In the genomic region with DNA sequence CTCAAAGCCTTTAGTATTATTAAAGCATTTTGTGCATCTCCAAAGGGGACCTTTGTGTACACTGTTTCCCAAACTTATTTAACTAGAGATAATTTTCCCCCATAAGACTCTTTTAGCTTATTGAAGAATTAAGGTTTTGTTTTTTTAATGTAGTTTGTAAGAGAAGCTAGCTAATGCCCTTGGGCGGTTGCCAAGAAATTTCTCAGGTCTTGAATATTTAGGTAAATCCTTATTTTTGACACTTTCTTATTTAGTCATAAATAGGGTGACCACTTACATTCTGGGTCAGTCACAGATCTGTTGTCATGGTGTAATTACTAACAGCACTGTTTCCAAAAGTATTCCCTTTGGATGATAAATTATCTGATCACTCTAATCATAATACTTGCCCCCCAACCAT, we compare ENCODE assay signal across 32 cellular contexts. TPM values are rescaled to one million over a fixed set of nuclear protein-coding genes. Genes with fewer than 3 reads are reported as not detected.
DNase-seq lines count a peak whose midpoint lies in the region; ATAC-seq and TF ChIP-seq lines count a peak whose summit lies in the region.
"Had no signal": no experiment of that assay in that cellular context is flagged by ENCODE, and none has a peak within 500 bp of the region (broad histone marks: within the 10 kb centered on the region; RNA-seq: fewer than 3 reads in every experiment).

No MANE protein-coding gene starts in this region.

- no peaks in the 10 kb centered on the region for H3K4me1 ChIP-seq in neural progenitor cell
- peaks cover 19 to 78% (median 26%) of the 10 kb centered on the region in 3 donors for H3K4me1 ChIP-seq in gastroesophageal sphincter

- no peak for TF ChIP-seq EP300 in gastroesophageal sphincter (IDR thresholded peaks at IDR 0.05)

- DNase-seq in activated T-cell treated with anti-CD3 and anti-CD28 coated beads, Interleukin-2, amount 50 U/mL, for 72 hours, result no peak
- no peak for DNase-seq in activated T-cell treated with anti-CD3 and anti-CD28 coated beads, Interleukin-2, amount 50 U/mL, for 48 hours
- DNase-seq in NCI-H69 (lab: John Stamatoyannopoulos, UW), result peak; percentile 17
- no peak for DNase-seq in central memory CD8-positive, alpha-beta T cell (ENCODE audit: low spot score in 2 of 2)
- no peak for DNase-seq in neural progenitor cell (ENCODE audit: low spot score)
- no peak for DNase-seq in mesothelial cell of epicardium (ENCODE audit: low spot score in 2 of 2, unreplicated experiment in 2 of 2)
- DNase-seq: ACHN; activated CD8-positive, alpha-beta memory T cell treated with anti-CD3 and anti-CD28 coated beads for 24 hours; activated T-cell treated with anti-CD3 and anti-CD28 coated beads, Interleukin-2, amount 50 U/mL, for 4 hours; C1 segment of cervical spinal cord; effector CD8-positive, alpha-beta T cell; H7; immature natural killer cell; left ventricle myocardium superior; midbrain; NCI-H1105; NCI-H2029 treated with DMSO at 0.1 percent for 48 hours; NCI-H345; NCI-H82; OCI-M1; posterior cingulate gyrus; right lobe of liver; stimulated activated CD4-positive, alpha-beta T cell treated with anti-CD3 and anti-CD28 coated beads, Interleukin-12 subunit alpha, Interleukin-12 subunit beta, amount 100 ng/mL, for 4 hours; stimulated activated CD4-positive, alpha-beta T cell treated with anti-CD3 and anti-CD28 coated beads, Interleukin-4, amount 100 ng/mL, for 24 hours; stimulated activated naive CD8-positive, alpha-beta T cell treated with anti-CD3 and anti-CD28 coated beads, Interleukin-15, amount 100 ng/mL, for 72 hours; T1000; tibial artery had no signal

- no peak overlapping the region for H2AFZ ChIP-seq in neural progenitor cell (replicated peaks)
- H2AFZ ChIP-seq: hepatocyte had no signal

- peaks cover 100% of the 10 kb centered on the region for H3K4me1 Mint-ChIP-seq in activated T-cell treated with anti-CD3 and anti-CD28 coated beads, Interleukin-2, amount 50 U/mL, for 72 hours (ENCODE audit: low read depth)
- H3K4me1 Mint-ChIP-seq in central memory CD8-positive, alpha-beta T cell, result peaks cover 66% of the 10 kb centered on the region
- peaks cover 24% of the 10 kb centered on the region for H3K4me1 Mint-ChIP-seq in neural progenitor cell
- peaks cover 48% of the 10 kb centered on the region for H3K4me1 Mint-ChIP-seq in mesothelial cell of epicardium

- 64 to 76% methylated on average over 1 of the region's 1 CpG for WGBS in gastroesophageal sphincter (ENCODE audit: low coverage in 1 of 2), 2 donors

- H3K36me3 ChIP-seq in neural progenitor cell (no peaks in the 10 kb centered on the region), gastroesophageal sphincter (no peaks in the 10 kb centered on the region)
- H3K36me3 ChIP-seq: esophagus muscularis mucosa, right lobe of liver, tibial artery had no signal

- no peaks in the 10 kb centered on the region for H3K9me3 Mint-ChIP-seq in activated T-cell treated with anti-CD3 and anti-CD28 coated beads, Interleukin-2, amount 50 U/mL, for 72 hours
- H3K9me3 Mint-ChIP-seq in central memory CD8-positive, alpha-beta T cell, result no peaks in the 10 kb centered on the region
- H3K9me3 Mint-ChIP-seq in neural progenitor cell (no peaks in the 10 kb centered on the region), mesothelial cell of epicardium (no peaks in the 10 kb centered on the region)
- H3K9me3 Mint-ChIP-seq: activated T-cell treated with anti-CD3 and anti-CD28 coated beads, Interleukin-2, amount 50 U/mL, for 4 hours; immature natural killer cell; stimulated activated naive CD8-positive, alpha-beta T cell treated with anti-CD3 and anti-CD28 coated beads, Interleukin-15, amount 100 ng/mL, for 72 hours; WTC11 had no signal

- no peak overlapping the region for H3K4me2 ChIP-seq in neural progenitor cell
- H3K4me2 ChIP-seq: hepatocyte had no signal

- no peak for TF ChIP-seq CTCF in neural progenitor cell (IDR thresholded peaks at IDR 0.05)
- TF ChIP-seq CTCF in gastroesophageal sphincter (IDR thresholded peaks at IDR 0.05), result no peak
- no peak for TF ChIP-seq CTCF in mesothelial cell of epicardium (IDR thresholded peaks at IDR 0.05; ENCODE audit: unreplicated experiment)

- H3K79me2 ChIP-seq in neural progenitor cell (ENCODE audit: low read depth), result no peaks in the 10 kb centered on the region

- H3K9me3 ChIP-seq in neural progenitor cell (ENCODE audit: low read depth), result no peaks in the 10 kb centered on the region
- no peaks in the 10 kb centered on the region for H3K9me3 ChIP-seq in gastroesophageal sphincter
- H3K9me3 ChIP-seq: esophagus muscularis mucosa, right lobe of liver, tibial artery had no signal

- H3K27me3 ChIP-seq in neural progenitor cell, result no peaks in the 10 kb centered on the region
- H3K27me3 ChIP-seq in gastroesophageal sphincter, result no peaks in the 10 kb centered on the region
- H3K27me3 ChIP-seq: esophagus muscularis mucosa, hepatocyte, right lobe of liver, tibial artery had no signal

- H3F3A ChIP-seq in neural progenitor cell (ENCODE audit: low read depth), result no peaks in the 10 kb centered on the region

- no peaks in the 10 kb centered on the region for H3K27me3 Mint-ChIP-seq in activated T-cell treated with anti-CD3 and anti-CD28 coated beads, Interleukin-2, amount 50 U/mL, for 72 hours (ENCODE audit: low read depth)
- H3K27me3 Mint-ChIP-seq in central memory CD8-positive, alpha-beta T cell, result no peaks in the 10 kb centered on the region
- H3K27me3 Mint-ChIP-seq in neural progenitor cell (ENCODE audit: insufficient read depth, low read depth), result no peaks in the 10 kb centered on the region
- no peaks in the 10 kb centered on the region for H3K27me3 Mint-ChIP-seq in mesothelial cell of epicardium (ENCODE audit: low read depth)
- H3K27me3 Mint-ChIP-seq: stimulated activated naive CD8-positive, alpha-beta T cell treated with anti-CD3 and anti-CD28 coated beads, Interleukin-15, amount 100 ng/mL, for 72 hours had no signal

- H3K27ac Mint-ChIP-seq in activated T-cell treated with anti-CD3 and anti-CD28 coated beads, Interleukin-2, amount 50 U/mL, for 72 hours, result peak overlapping the region; percentile 89
- H3K27ac Mint-ChIP-seq in central memory CD8-positive, alpha-beta T cell (ENCODE audit: low read depth), result peak overlapping the region; percentile 47
- H3K27ac Mint-ChIP-seq in neural progenitor cell (peak overlapping the region; percentile 6), mesothelial cell of epicardium (no peak overlapping the region)
- H3K27ac Mint-ChIP-seq: WTC11 had no signal

- no peak overlapping the region for H3K27ac ChIP-seq in neural progenitor cell
- no peak overlapping the region for H3K27ac ChIP-seq in gastroesophageal sphincter
- H3K27ac ChIP-seq: esophagus muscularis mucosa, hepatocyte, right lobe of liver had no signal

- peak overlapping the region; percentile 68 to 77 for H3K4me3 Mint-ChIP-seq in activated T-cell treated with anti-CD3 and anti-CD28 coated beads, Interleukin-2, amount 50 U/mL, for 72 hours
- H3K4me3 Mint-ChIP-seq in central memory CD8-positive, alpha-beta T cell, result no peak overlapping the region
- H3K4me3 Mint-ChIP-seq in neural progenitor cell (no peak overlapping the region), mesothelial cell of epicardium (no peak overlapping the region)
- H3K4me3 Mint-ChIP-seq: WTC11 had no signal

- H3K36me3 Mint-ChIP-seq in activated T-cell treated with anti-CD3 and anti-CD28 coated beads, Interleukin-2, amount 50 U/mL, for 72 hours (ENCODE audit: insufficient read depth in 2 of 2), result peaks cover 7 to 22% of the 10 kb centered on the region in 2 donors
- peaks cover 11% of the 10 kb centered on the region for H3K36me3 Mint-ChIP-seq in central memory CD8-positive, alpha-beta T cell (ENCODE audit: insufficient read depth)
- H3K36me3 Mint-ChIP-seq in neural progenitor cell, result no peaks in the 10 kb centered on the region
- no peaks in the 10 kb centered on the region for H3K36me3 Mint-ChIP-seq in mesothelial cell of epicardium
- H3K36me3 Mint-ChIP-seq: immature natural killer cell, WTC11 had no signal

- ATAC-seq in activated T-cell treated with anti-CD3 and anti-CD28 coated beads, Interleukin-2, amount 50 U/mL, for 72 hours (replicated peaks in 1 of 2), result no peak
- ATAC-seq in central memory CD8-positive, alpha-beta T cell (replicated peaks; ENCODE audit: extremely low read depth, poor library complexity, severe bottlenecking), result no peak
- ATAC-seq in HG02852 (IDR thresholded peaks at IDR 0.05; ENCODE audit: unreplicated experiment) (no peak), gastroesophageal sphincter (no peak)
- ATAC-seq: left ventricle myocardium superior, right lobe of liver, WTC11 had no signal

- H3K9ac ChIP-seq in neural progenitor cell, result no peak overlapping the region

- no peak for TF ChIP-seq POLR2A in gastroesophageal sphincter (IDR thresholded peaks at IDR 0.05)

- H3K4me3 ChIP-seq in neural progenitor cell, result no peak overlapping the region
- H3K4me3 ChIP-seq in gastroesophageal sphincter, result no peak overlapping the region
- H3K4me3 ChIP-seq: esophagus muscularis mucosa, hepatocyte, right lobe of liver, tibial artery had no signal

- no peaks in the 10 kb centered on the region for H4K20me1 ChIP-seq in neural progenitor cell (ENCODE audit: low read depth)

RNA-seq across cellular contexts. Expression of gene TNFAIP8, which starts 27.2 kb away (rescaled TPM):
- total RNA-seq in activated T-cell treated with anti-CD3 and anti-CD28 coated beads, Interleukin-2, amount 50 U/mL, for 72 hours, result 100 to 1,000 TPM; 117 to 137 TPM
- 35.6 and 40.6 TPM in 2 replicates for total RNA-seq in neural progenitor cell (ENCODE audit: low replicate concordance)
- total RNA-seq in gastroesophageal sphincter, result 10 to 100 TPM; 25.4 to 76.7 (median 31.6) TPM
- 26.5 to 33.3 TPM (median 28.6 TPM) in 3 replicates for total RNA-seq in mesothelial cell of epicardium

Comparison
In these comparisons a context has a peak if more than half of its experiments do, and no peak if none do; other contexts are left out.
1. H3K4me3 Mint-ChIP-seq: peak in activated T-cell treated with anti-CD3 and anti-CD28 coated beads, Interleukin-2, amount 50 U/mL, for 72 hours (2 of 2); none in central memory CD8-positive, alpha-beta T cell (single experiment), neural progenitor cell (single experiment) and mesothelial cell of epicardium (single experiment).